11 cellular contexts compared by ENCODE assay signal in genomic region chr1:94783342-94784264, GRCh38. TPM values are rescaled to one million over a fixed set of nuclear protein-coding genes. Genes with fewer than 3 reads are reported as not detected.
DNase-seq lines count a peak whose midpoint lies in the region; ATAC-seq and TF ChIP-seq lines count a peak whose summit lies in the region.
"Had no signal": no experiment of that assay in that cellular context is flagged by ENCODE, and none has a peak within 500 bp of the region (broad histone marks: within the 10 kb centered on the region; RNA-seq: fewer than 3 reads in every experiment).

No MANE protein-coding gene starts in this region.

- H3K36me3 ChIP-seq in adrenal gland (replicated peaks in 1 of 2) (no peaks in the 10 kb centered on the region), rectal smooth muscle tissue (ENCODE audit: control insufficient read depth, insufficient read depth, low read length) (no peaks in the 10 kb centered on the region)
- H3K36me3 ChIP-seq: cardiac muscle cell had no signal

- no peak for TF ChIP-seq CTCF in adrenal gland (IDR thresholded peaks at IDR 0.05)

- H3K4me1 ChIP-seq in adrenal gland (replicated peaks in 1 of 2): peaks cover 7 to 18% of the 10 kb centered on the region in 2 donors
- peaks cover 6% of the 10 kb centered on the region for H3K4me1 ChIP-seq in rectal smooth muscle tissue (ENCODE audit: control insufficient read depth, insufficient read depth, low read length)

- peak overlapping the region in 1 of 4 donors; percentile 12 for H3K4me3 ChIP-seq in adrenal gland
- peak overlapping the region; percentile 27 for H3K4me3 ChIP-seq in rectal smooth muscle tissue (ENCODE audit: low read length)
- H3K4me3 ChIP-seq: cardiac muscle cell had no signal

- H3K9me3 ChIP-seq in adrenal gland (replicated peaks in 1 of 3): no peaks in the 10 kb centered on the region

- DNase-seq in ELR (ENCODE audit: low read depth) (peak; percentile 37), adrenal gland (peak; percentile 57 to 83 (median 66)), left cardiac atrium (peak; percentile 79), superior temporal gyrus (ENCODE audit: extremely low spot score) (no peak)
- no peak for DNase-seq in stimulated activated CD4-positive, alpha-beta T cell treated with anti-CD3 and anti-CD28 coated beads, Interleukin-15, amount 100 ng/mL, for 24 hours
- no peak for DNase-seq in activated CD4-positive, alpha-beta T cell treated with anti-CD3 and anti-CD28 coated beads, Interleukin-2, amount 50 U/mL, for 48 hours
- DNase-seq: RPMI8226; stimulated activated CD4-positive, alpha-beta T cell treated with anti-CD3 and anti-CD28 coated beads, Interleukin-1b, Interleukin-23, amount 100 ng/mL, for 48 hours had no signal

- WGBS in adrenal gland, 4 donors: 54 to 65% (median 61%) methylated on average over 14 to 16 of the region's 16 CpGs

- no peak for TF ChIP-seq POLR2A in adrenal gland (IDR thresholded peaks at IDR 0.05)

- no peaks in the 10 kb centered on the region for H3K27me3 ChIP-seq in adrenal gland
- H3K27me3 ChIP-seq in rectal smooth muscle tissue (ENCODE audit: control insufficient read depth, insufficient read depth, low read length): no peaks in the 10 kb centered on the region
- H3K27me3 ChIP-seq: cardiac muscle cell had no signal

- intact Hi-C loops in adrenal gland (cut with DNase I): loop anchor here in 1 of 2 donors (10.0 kb wide), 1 partner anchor 49 kb away; no protein-coding TSS in a partner anchor
- intact Hi-C loops in left cardiac atrium (cut with DNase I): no loop called here

- H3K27ac ChIP-seq in adrenal gland (peak overlapping the region in 4 of 5 donors; percentile 1 to 68 (median 32)), rectal smooth muscle tissue (ENCODE audit: low read depth, low read length) (peak overlapping the region; percentile 67)
- H3K27ac ChIP-seq: cardiac muscle cell had no signal

- peak; percentile 96 to 98 for ATAC-seq in left cardiac atrium
- ATAC-seq in GM19395 (IDR thresholded peaks at IDR 0.05; ENCODE audit: unreplicated experiment): no peak

- H3K9ac ChIP-seq in rectal smooth muscle tissue (ENCODE audit: low read length): no peak overlapping the region

RNA-seq across cellular contexts. Expression of gene SLC44A3, which starts 36.6 kb away (rescaled TPM):
- total RNA-seq in adrenal gland: 10 to 100 TPM in 3 of 8 donors, 1 to 10 TPM in 5; 6.6 to 26.2 (median 9.5) TPM
- 10 to 100 TPM in 1 of 3 donors, 1 to 10 TPM in 2; 4.2 to 21.0 (median 7.3) TPM for polyA plus RNA-seq in adrenal gland
- 1 to 10 TPM; 3.7 to 5.4 TPM for total RNA-seq in left cardiac atrium

Comparison
In these comparisons a context has a peak if more than half of its experiments do, and no peak if none do; other contexts are left out.
1. DNase-seq: peak in ELR (single experiment), adrenal gland (7 of 7) and left cardiac atrium (single experiment); none in stimulated activated CD4-positive, alpha-beta T cell treated with anti-CD3 and anti-CD28 coated beads, Interleukin-15, amount 100 ng/mL, for 24 hours (single experiment), activated CD4-positive, alpha-beta T cell treated with anti-CD3 and anti-CD28 coated beads, Interleukin-2, amount 50 U/mL, for 48 hours (0 of 2) and superior temporal gyrus (single experiment).